Comparison of ENCODE assay signal across 21 cellular contexts in the genomic region with DNA sequence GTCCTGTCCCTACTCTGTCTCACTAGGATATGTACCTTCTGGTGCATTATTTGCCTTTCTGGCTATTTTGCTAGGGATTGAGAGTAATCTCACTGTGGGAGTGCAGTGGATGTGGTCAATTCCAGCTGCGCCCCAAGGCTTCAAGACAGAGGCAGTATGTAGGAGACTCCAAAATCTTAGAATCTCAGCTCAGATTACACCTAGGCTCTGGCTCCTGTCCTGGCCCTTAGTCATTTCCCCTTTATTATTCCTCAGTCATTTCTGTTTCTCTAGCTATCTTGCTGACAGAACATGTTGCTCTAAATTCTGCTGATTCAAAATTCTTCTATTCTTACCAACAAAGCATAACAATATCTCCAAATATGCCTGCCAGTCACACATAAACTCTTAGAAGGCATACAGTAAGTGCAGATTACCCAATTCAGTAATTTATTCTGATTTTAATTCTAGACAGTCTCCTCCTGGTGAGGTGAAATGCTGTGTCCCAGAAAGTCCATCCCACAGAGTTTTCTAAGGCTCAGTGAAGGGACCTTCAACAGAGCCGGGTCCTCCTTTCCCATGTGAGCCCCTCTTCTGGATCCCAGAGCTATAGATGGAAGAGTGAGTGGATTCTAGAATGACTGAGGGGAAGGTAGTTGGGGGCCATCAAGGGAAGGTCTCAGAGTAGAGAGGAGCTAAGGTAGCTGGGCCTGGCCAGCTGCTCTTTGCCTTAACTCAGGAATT. TPM values are rescaled to one million over a fixed set of nuclear protein-coding genes. Genes with fewer than 3 reads are reported as not detected.
DNase-seq lines count a peak whose midpoint lies in the region; ATAC-seq and TF ChIP-seq lines count a peak whose summit lies in the region.
"Had no signal": no experiment of that assay in that cellular context is flagged by ENCODE, and none has a peak within 500 bp of the region (broad histone marks: within the 10 kb centered on the region; RNA-seq: fewer than 3 reads in every experiment).

No MANE protein-coding gene starts in this region.

- H2AFZ ChIP-seq in MM.1S (ENCODE audit: low read length) = no peak overlapping the region
- H2AFZ ChIP-seq in mammary epithelial cell (ENCODE audit: low read depth, low read length) = no peak overlapping the region

- no peak for ATAC-seq in HG03139 (IDR thresholded peaks at IDR 0.05; ENCODE audit: unreplicated experiment)
- ATAC-seq: CD8-positive, alpha-beta T cell; HCT116; HepG2 had no signal

- H3K36me3 ChIP-seq in MM.1S (replicated peaks; ENCODE audit: insufficient read depth, low read length) (no peaks in the 10 kb centered on the region), mammary epithelial cell (ENCODE audit: insufficient read depth, low read length) (no peaks in the 10 kb centered on the region)
- H3K36me3 ChIP-seq: MG63, Peyer's patch had no signal

- DNase-seq in EH (ENCODE audit: low read depth) (peak; percentile 32), MM.1S (no peak), mammary epithelial cell (peak; percentile 58), foreskin fibroblast (peak; percentile 28 to 48), SHP77 treated with DMSO at 0.1 percent for 48 hours (lab: John Stamatoyannopoulos, UW) (no peak), coronary artery (ENCODE audit: low spot score) (no peak)
- no peak for DNase-seq in activated effector memory CD4-positive, alpha-beta T cell treated with Interleukin-2 at 50 U/mL for 16 hours
- DNase-seq: 8988T; CD8-positive, alpha-beta T cell; MG63; NCI-H1105; NCI-H1694 treated with DMSO at 0.1 percent for 48 hours; NCI-H2107; NCI-H226; NCI-H524 treated with DMSO at 0.1 percent for 48 hours; Peyer's patch; SIG-M5 had no signal

- no peaks in the 10 kb centered on the region for H4K20me1 ChIP-seq in MM.1S (ENCODE audit: insufficient read depth, low read length)
- no peaks in the 10 kb centered on the region for H4K20me1 ChIP-seq in mammary epithelial cell (ENCODE audit: insufficient read depth, low read length)

- H3K9ac ChIP-seq in MM.1S (ENCODE audit: low read length) (no peak overlapping the region), mammary epithelial cell (ENCODE audit: insufficient read depth, low read length) (no peak overlapping the region)
- H3K9ac ChIP-seq: KMS-11 had no signal

- TF ChIP-seq CTCF in MM.1S (IDR thresholded peaks at IDR 0.05; ENCODE audit: low read length) (no peak), mammary epithelial cell (conservative IDR thresholded peaks at IDR 0.05 in 1 of 2, IDR thresholded peaks at IDR 0.05 in 1 of 2; ENCODE audit: extremely low read depth in 1 of 2, insufficient read depth in 1 of 2, low read depth in 1 of 2, low read length in 2 of 2) (no peak), foreskin fibroblast (IDR thresholded peaks at IDR 0.05; ENCODE audit: low read depth, low read length) (no peak), coronary artery (IDR thresholded peaks at IDR 0.05) (no peak)

- peaks cover 12% of the 10 kb centered on the region; the same call in 1 of the 2 replicates for H3K4me1 ChIP-seq in MM.1S (ENCODE audit: low read length)
- H3K4me1 ChIP-seq in mammary epithelial cell (ENCODE audit: insufficient read depth, low read length) = peaks cover 14% of the 10 kb centered on the region
- H3K4me1 ChIP-seq: Peyer's patch had no signal

- H3K9me2 ChIP-seq in MM.1S (replicated peaks; ENCODE audit: insufficient read depth, low read length) = no peaks in the 10 kb centered on the region

- WGBS in mammary epithelial cell (ENCODE audit: low coverage, missing lambda C conversion rate) = 91% methylated on average over 2 of the region's 2 CpGs

- H3K4me3 ChIP-seq in MM.1S (ENCODE audit: low read length) (no peak overlapping the region), mammary epithelial cell (replicated peaks in 1 of 3; ENCODE audit: insufficient read depth in 1 of 3, low read depth in 2 of 3, low read length in 3 of 3) (no peak overlapping the region), foreskin fibroblast (ENCODE audit: low read depth in 1 of 2, low read length in 2 of 2) (no peak overlapping the region), coronary artery (no peak overlapping the region)
- H3K4me3 ChIP-seq: MG63, Peyer's patch had no signal

- in situ Hi-C loops in mammary epithelial cell (cut with MboI; ENCODE audit: low sequenced_read_pairs in 2 of 2) = loop anchor here in 1 of 2 donors (25.0 kb wide), 1 partner anchor 228 kb away; no protein-coding TSS in a partner anchor

- intact Hi-C loops in mammary epithelial cell (cut with micrococcal nuclease) = no loop called here

- CTCF ChIA-PET in mammary epithelial cell (lab: Charles Lee; ENCODE audit: low non-redundant PET) = interaction anchor here (0.6 kb wide), 2 partner anchors 221 to 244 kb away, joined by 3 to 4 read pairs; no protein-coding TSS in a partner anchor

- H3K27ac ChIP-seq in MM.1S (ENCODE audit: low read length) = no peak overlapping the region
- no peak overlapping the region for H3K27ac ChIP-seq in mammary epithelial cell (ENCODE audit: insufficient read depth, low read depth, low read length)
- H3K27ac ChIP-seq in coronary artery = no peak overlapping the region
- H3K27ac ChIP-seq: KMS-11, Peyer's patch had no signal

- dilution Hi-C loops in mammary epithelial cell (cut with HindIII; ENCODE audit: low sequenced_read_pairs) = no loop called here

- H3K9me3 ChIP-seq in MM.1S (replicated peaks; ENCODE audit: insufficient read depth, low read length) = no peaks in the 10 kb centered on the region
- H3K9me3 ChIP-seq in mammary epithelial cell (replicated peaks; ENCODE audit: insufficient read depth, low read length) = peaks cover 9% of the 10 kb centered on the region

- no peaks in the 10 kb centered on the region for H3F3A ChIP-seq in MM.1S (ENCODE audit: insufficient read depth, low read length)

- H3K4me2 ChIP-seq in MM.1S (ENCODE audit: low read depth, low read length) (peak overlapping the region; percentile 7; the same call in 1 of the 2 replicates), mammary epithelial cell (ENCODE audit: insufficient read depth, low read depth, low read length) (peak overlapping the region; percentile 18)
- H3K4me2 ChIP-seq: KMS-11 had no signal

- BruUV-seq in mammary epithelial cell (replicated peaks; lab: Mats Ljungman, UMichigan) = no TSS peak

- H3K27me3 ChIP-seq in MM.1S (replicated peaks; ENCODE audit: insufficient read depth, low read length) = no peaks in the 10 kb centered on the region
- H3K27me3 ChIP-seq in mammary epithelial cell (ENCODE audit: insufficient read depth, low read length) = no peaks in the 10 kb centered on the region
- H3K27me3 ChIP-seq: MG63, Peyer's patch had no signal

- H3K79me2 ChIP-seq in MM.1S (ENCODE audit: low read length) = no peaks in the 10 kb centered on the region
- H3K79me2 ChIP-seq in mammary epithelial cell (ENCODE audit: insufficient read depth, low read length) = no peaks in the 10 kb centered on the region

RNA-seq across cellular contexts. Expression of gene GLYATL1, which starts 24.3 kb away (rescaled TPM):
- total RNA-seq in mammary epithelial cell = 1 to 10 TPM in 1 of 2 donors, under 1 TPM in 1; 0.50 to 1.1 TPM
- 0.53 TPM for polyA plus RNA-seq in mammary epithelial cell
- polyA minus RNA-seq in mammary epithelial cell = not detected
- total RNA-seq: CD8-positive, alpha-beta T cell; HepG2 had no signal

Comparison
In these comparisons a context has a peak if more than half of its experiments do, and no peak if none do; other contexts are left out.
1. DNase-seq: peak in EH (single experiment), mammary epithelial cell (single experiment) and foreskin fibroblast (2 of 2); none in MM.1S (single experiment), SHP77 treated with DMSO at 0.1 percent for 48 hours (single experiment), activated effector memory CD4-positive, alpha-beta T cell treated with Interleukin-2 at 50 U/mL for 16 hours (single experiment) and coronary artery (single experiment).